Comparison of ENCODE assay signal across 19 cellular contexts in genomic region chr5:39100301-39100850, GRCh38. TPM values are rescaled to one million over a fixed set of nuclear protein-coding genes. Genes with fewer than 3 reads are reported as not detected.
DNase-seq lines count a peak whose midpoint lies in the region; ATAC-seq, FAIRE-seq and TF ChIP-seq lines count a peak whose summit lies in the region.
"Had no signal": no experiment of that assay in that cellular context is flagged by ENCODE, and none has a peak within 500 bp of the region (broad histone marks: within the 10 kb centered on the region; RNA-seq: fewer than 3 reads in every experiment).

No MANE protein-coding gene starts in this region.

- H3K4me3 ChIP-seq in WI38 (ENCODE audit: low read depth, low read length) (peak overlapping the region; percentile 27; the same call in 1 of the 2 replicates), small intestine (ENCODE audit: low read depth in 1 of 2, low read length in 2 of 2) (no peak overlapping the region), lower lobe of right lung (no peak overlapping the region)
- H3K4me3 ChIP-seq: body of pancreas, spleen, thoracic aorta had no signal

- 78 to 89% (median 83%) methylated on average over 6 of the region's 6 CpGs for WGBS in small intestine, 3 donors

- H3K27me3 Mint-ChIP-seq in activated naive CD4-positive, alpha-beta T cell treated with anti-CD3 and anti-CD28 coated beads, Interleukin-2, amount 50 U/mL, for 24 hours, result no peaks in the 10 kb centered on the region

- H3K9me3 Mint-ChIP-seq in activated naive CD4-positive, alpha-beta T cell treated with anti-CD3 and anti-CD28 coated beads, Interleukin-2, amount 50 U/mL, for 24 hours, result no peaks in the 10 kb centered on the region
- no peaks in the 10 kb centered on the region for H3K9me3 Mint-ChIP-seq in stimulated activated effector memory CD8-positive, alpha-beta T cell treated with anti-CD3 and anti-CD28 coated beads, Interleukin-12 subunit alpha, Interleukin-12 subunit beta, amount 100 ng/mL, for 72 hours
- H3K9me3 Mint-ChIP-seq: activated naive CD4-positive, alpha-beta T cell treated with anti-CD3 and anti-CD28 coated beads for 36 hours; dendritic cell treated with granulocyte-macrophage colony-stimulating factor and Interleukin-4, amounts not matched to agents 40 ng/mL and 50 ng/mL, for 4 days had no signal

- DNase-seq in activated naive CD4-positive, alpha-beta T cell treated with anti-CD3 and anti-CD28 coated beads, Interleukin-2, amount 50 U/mL, for 16 hours, result no peak
- DNase-seq in foreskin keratinocyte, result peak in 1 of 2 donors; percentile 14
- DNase-seq in stimulated activated effector memory CD8-positive, alpha-beta T cell treated with anti-CD3 and anti-CD28 coated beads, Interleukin-12 subunit alpha, Interleukin-12 subunit beta, amount 100 ng/mL, for 72 hours (ENCODE audit: low spot score in 2 of 2), result no peak
- DNase-seq in small intestine, result no peak
- DNase-seq in lower lobe of right lung, result no peak
- DNase-seq in NCI-H345 treated with DMSO at 0.1 percent for 48 hours (lab: John Stamatoyannopoulos, UW; ENCODE audit: unreplicated experiment), result no peak
- DNase-seq: activated CD4-positive, alpha-beta T cell treated with anti-CD3 and anti-CD28 coated beads, Interleukin-2, amount 50 U/mL, for 1 hour; activated naive CD4-positive, alpha-beta T cell treated with anti-CD3 and anti-CD28 coated beads for 36 hours; activated T-cell treated with anti-CD3 and anti-CD28 coated beads for 4 hours; body of pancreas; left ventricle myocardium superior; NCI-H1436 treated with DMSO at 0.1 percent for 48 hours; spleen had no signal

- H3K4me3 Mint-ChIP-seq in activated naive CD4-positive, alpha-beta T cell treated with anti-CD3 and anti-CD28 coated beads, Interleukin-2, amount 50 U/mL, for 24 hours, result no peak overlapping the region
- H3K4me3 Mint-ChIP-seq in stimulated activated effector memory CD8-positive, alpha-beta T cell treated with anti-CD3 and anti-CD28 coated beads, Interleukin-12 subunit alpha, Interleukin-12 subunit beta, amount 100 ng/mL, for 72 hours, result no peak overlapping the region
- H3K4me3 Mint-ChIP-seq: activated naive CD4-positive, alpha-beta T cell treated with anti-CD3 and anti-CD28 coated beads for 36 hours; dendritic cell treated with granulocyte-macrophage colony-stimulating factor and Interleukin-4, amounts not matched to agents 40 ng/mL and 50 ng/mL, for 4 days had no signal

- peak; percentile 9 for ATAC-seq in foreskin keratinocyte
- no peak for ATAC-seq in stimulated activated effector memory CD8-positive, alpha-beta T cell treated with anti-CD3 and anti-CD28 coated beads, Interleukin-12 subunit alpha, Interleukin-12 subunit beta, amount 100 ng/mL, for 72 hours
- no peak for ATAC-seq in lower lobe of right lung
- ATAC-seq: body of pancreas, left ventricle myocardium superior had no signal

- peaks cover 53% of the 10 kb centered on the region for H3K4me1 Mint-ChIP-seq in activated naive CD4-positive, alpha-beta T cell treated with anti-CD3 and anti-CD28 coated beads, Interleukin-2, amount 50 U/mL, for 24 hours
- peaks cover 21% of the 10 kb centered on the region for H3K4me1 Mint-ChIP-seq in stimulated activated effector memory CD8-positive, alpha-beta T cell treated with anti-CD3 and anti-CD28 coated beads, Interleukin-12 subunit alpha, Interleukin-12 subunit beta, amount 100 ng/mL, for 72 hours

- no peaks in the 10 kb centered on the region for H3K9me3 ChIP-seq in small intestine (ENCODE audit: control insufficient read depth, low read depth)
- H3K9me3 ChIP-seq in lower lobe of right lung, result no peaks in the 10 kb centered on the region
- H3K9me3 ChIP-seq: body of pancreas, spleen, thoracic aorta had no signal

- H3K36me3 ChIP-seq in small intestine (ENCODE audit: control insufficient read depth in 2 of 2, insufficient read depth in 2 of 2, low read length in 2 of 2), result no peaks in the 10 kb centered on the region
- H3K36me3 ChIP-seq in lower lobe of right lung, result no peaks in the 10 kb centered on the region
- H3K36me3 ChIP-seq: thoracic aorta had no signal

- peak overlapping the region; percentile 14 for H3K27ac Mint-ChIP-seq in activated naive CD4-positive, alpha-beta T cell treated with anti-CD3 and anti-CD28 coated beads, Interleukin-2, amount 50 U/mL, for 24 hours
- peak overlapping the region; percentile 79 for H3K27ac Mint-ChIP-seq in stimulated activated effector memory CD8-positive, alpha-beta T cell treated with anti-CD3 and anti-CD28 coated beads, Interleukin-12 subunit alpha, Interleukin-12 subunit beta, amount 100 ng/mL, for 72 hours
- H3K27ac Mint-ChIP-seq: dendritic cell treated with granulocyte-macrophage colony-stimulating factor and Interleukin-4, amounts not matched to agents 40 ng/mL and 50 ng/mL, for 4 days had no signal

- no peak for TF ChIP-seq CTCF in WI38 (IDR thresholded peaks at IDR 0.05; ENCODE audit: low read depth, low read length)
- no peak for TF ChIP-seq CTCF in foreskin keratinocyte (conservative IDR thresholded peaks at IDR 0.05)
- no peak for TF ChIP-seq CTCF in lower lobe of right lung (IDR thresholded peaks at IDR 0.05)

- intact Hi-C loops in lower lobe of right lung (cut with DNase I), result no loop called here

- H3K27me3 ChIP-seq in foreskin keratinocyte (no peaks in the 10 kb centered on the region), small intestine (ENCODE audit: control insufficient read depth in 2 of 2, insufficient read depth in 2 of 2, low read length in 2 of 2) (no peaks in the 10 kb centered on the region), lower lobe of right lung (ENCODE audit: low read depth) (no peaks in the 10 kb centered on the region)
- H3K27me3 ChIP-seq: body of pancreas, spleen had no signal

- H3K27ac ChIP-seq in foreskin keratinocyte (peak overlapping the region; percentile 88), small intestine (ENCODE audit: low read depth in 1 of 2, low read length in 1 of 2) (no peak overlapping the region), lower lobe of right lung (no peak overlapping the region)
- H3K27ac ChIP-seq: body of pancreas, thoracic aorta had no signal

- peaks cover 26% of the 10 kb centered on the region for H3K4me1 ChIP-seq in foreskin keratinocyte
- H3K4me1 ChIP-seq in small intestine (ENCODE audit: control insufficient read depth in 2 of 2, insufficient read depth in 1 of 2, low read depth in 1 of 2, low read length in 1 of 2), result no peaks in the 10 kb centered on the region
- peaks cover 6% of the 10 kb centered on the region for H3K4me1 ChIP-seq in lower lobe of right lung
- H3K4me1 ChIP-seq: body of pancreas had no signal

- FAIRE-seq in small intestine (lab: Jason Lieb, UNC), result no peak
- FAIRE-seq: A204.1, TTC549 had no signal

- H3K36me3 Mint-ChIP-seq in activated naive CD4-positive, alpha-beta T cell treated with anti-CD3 and anti-CD28 coated beads, Interleukin-2, amount 50 U/mL, for 24 hours, result peaks cover 18% of the 10 kb centered on the region
- H3K36me3 Mint-ChIP-seq in stimulated activated effector memory CD8-positive, alpha-beta T cell treated with anti-CD3 and anti-CD28 coated beads, Interleukin-12 subunit alpha, Interleukin-12 subunit beta, amount 100 ng/mL, for 72 hours, result peaks cover 24% of the 10 kb centered on the region

RNA-seq across cellular contexts. Expression of gene RICTOR, which starts 26.2 kb away (rescaled TPM):
- total RNA-seq in foreskin keratinocyte, result 13.0 and 15.0 TPM in 2 replicates
- polyA plus RNA-seq in foreskin keratinocyte, result 1.2 and 1.5 TPM in 2 replicates
- polyA plus RNA-seq in small intestine, result 1 to 10 TPM; 2.4 to 3.6 (median 3.1) TPM
- total RNA-seq in lower lobe of right lung, result 52.1 TPM
